22 cellular contexts compared by ENCODE assay signal in genomic region chr12:116734156-116734768, GRCh38. TPM values are rescaled to one million over a fixed set of nuclear protein-coding genes. Genes with fewer than 3 reads are reported as not detected.
DNase-seq lines count a peak whose midpoint lies in the region; ATAC-seq, FAIRE-seq and TF ChIP-seq lines count a peak whose summit lies in the region.
"Had no signal": no experiment of that assay in that cellular context is flagged by ENCODE, and none has a peak within 500 bp of the region (broad histone marks: within the 10 kb centered on the region; RNA-seq: fewer than 3 reads in every experiment).

No MANE protein-coding gene starts in this region.

- TF ChIP-seq CTCF in CD4-positive, alpha-beta T cell (IDR thresholded peaks at IDR 0.05), result no peak
- TF ChIP-seq CTCF in K562 (IDR thresholded peaks at IDR 0.05 in 2 of 3, conservative IDR thresholded peaks at IDR 0.05 in 1 of 3; ENCODE audit: insufficient read depth in 2 of 3, low read depth in 1 of 3, low read length in 3 of 3) (no peak), uterus (IDR thresholded peaks at IDR 0.05) (no peak)

- H3K79me2 ChIP-seq in K562 (ENCODE audit: control insufficient read depth, insufficient read depth, low read length), result peaks cover 16% of the 10 kb centered on the region; the same call in 2 of the 3 replicates

- H3K27me3 Mint-ChIP-seq in CD4-positive, alpha-beta T cell, result no peaks in the 10 kb centered on the region
- H3K27me3 Mint-ChIP-seq in natural killer cell treated with Interleukin-12 subunit alpha and Interleukin-12 subunit beta and Interleukin-15 and Interleukin-18, amount 100 ng/mL, for 72 hours, result no peaks in the 10 kb centered on the region
- H3K27me3 Mint-ChIP-seq: stimulated activated memory B cell treated with anti-CD40 and anti-IgM and Interleukin-4, amounts not matched to agents 10 μg/mL and 1 μg/mL and 100 μg/mL, for 72 hours had no signal

- no peak for TF ChIP-seq RAD21 in K562 (CRISPR knock-in tag; conservative IDR thresholded peaks at IDR 0.05 in 1 of 2, IDR thresholded peaks at IDR 0.05 in 1 of 2)

- WGBS in K562 (ENCODE audit: insufficient coverage, low coverage, missing lambda C conversion rate), result 94% methylated on average over 5 of the region's 5 CpGs

- no peak overlapping the region for H3K27ac ChIP-seq in CD4-positive, alpha-beta T cell (ENCODE audit: low read depth, low read length)
- H3K27ac ChIP-seq in K562 (ENCODE audit: extremely low read depth, low read depth, low read length) (no peak overlapping the region), uterus (no peak overlapping the region)
- H3K27ac ChIP-seq: brain microvascular endothelial cell, gastrocnemius medialis, KMS-11, prostate gland, suprapubic skin had no signal

- peaks cover 43% of the 10 kb centered on the region for H3K4me1 Mint-ChIP-seq in CD4-positive, alpha-beta T cell (ENCODE audit: low read depth)
- H3K4me1 Mint-ChIP-seq in natural killer cell treated with Interleukin-12 subunit alpha and Interleukin-12 subunit beta and Interleukin-15 and Interleukin-18, amount 100 ng/mL, for 72 hours (ENCODE audit: low read depth in 2 of 2), result peaks cover 34% of the 10 kb centered on the region in 2 donors

- POLR2A ChIA-PET in CD4-positive, alpha-beta T cell (lab: Charles Lee), result no interaction called here
- POLR2A ChIA-PET in K562 (lab: Yijun Ruan, JAX), result no interaction called here

- no peaks in the 10 kb centered on the region for H3K27me3 ChIP-seq in CD4-positive, alpha-beta T cell (ENCODE audit: control insufficient read depth, insufficient read depth, low read length)
- peaks cover 1 to 4% of the 10 kb centered on the region in 2 experiments; a peak in 1 of 5 replicates for H3K27me3 ChIP-seq in K562 (ENCODE audit: control insufficient read depth in 2 of 2, insufficient read depth in 2 of 2, low read length in 2 of 2)
- no peaks in the 10 kb centered on the region for H3K27me3 ChIP-seq in uterus
- H3K27me3 ChIP-seq: brain microvascular endothelial cell, gastrocnemius medialis, suprapubic skin had no signal

- peaks cover 8 to 13% of the 10 kb centered on the region in 2 experiments; a peak in 4 of 5 replicates for H3K4me1 ChIP-seq in K562 (replicated peaks in 1 of 2; ENCODE audit: control insufficient read depth in 2 of 2, insufficient read depth in 2 of 2, low read length in 2 of 2)
- peaks cover 5 to 9% of the 10 kb centered on the region in 2 donors for H3K4me1 ChIP-seq in uterus

- H3K9ac ChIP-seq in K562 (ENCODE audit: insufficient read depth in 1 of 2, low read depth in 2 of 2, low read length in 2 of 2), result no peak overlapping the region
- H3K9ac ChIP-seq: KMS-11 had no signal

- in situ Hi-C loops in K562 (cut with MboI), result no loop called here

- peak overlapping the region; percentile 75 for H3K4me3 Mint-ChIP-seq in CD4-positive, alpha-beta T cell
- H3K4me3 Mint-ChIP-seq in natural killer cell treated with Interleukin-12 subunit alpha and Interleukin-12 subunit beta and Interleukin-15 and Interleukin-18, amount 100 ng/mL, for 72 hours, result peak overlapping the region; percentile 47

- no peak for ATAC-seq in CD4-positive, alpha-beta T cell (ENCODE audit: poor library complexity)
- ATAC-seq in K562 (no peak), GM19351 (IDR thresholded peaks at IDR 0.05; ENCODE audit: unreplicated experiment) (no peak)
- no peak for ATAC-seq in natural killer cell treated with Interleukin-12 subunit alpha and Interleukin-12 subunit beta and Interleukin-15 and Interleukin-18, amount 100 ng/mL, for 72 hours
- ATAC-seq: gastrocnemius medialis; stimulated activated memory B cell treated with anti-CD40 and anti-IgM and Interleukin-4, amounts not matched to agents 10 μg/mL and 1 μg/mL and 100 μg/mL, for 72 hours had no signal

- no peaks in the 10 kb centered on the region for H3K9me3 Mint-ChIP-seq in CD4-positive, alpha-beta T cell
- no peaks in the 10 kb centered on the region for H3K9me3 Mint-ChIP-seq in natural killer cell treated with Interleukin-12 subunit alpha and Interleukin-12 subunit beta and Interleukin-15 and Interleukin-18, amount 100 ng/mL, for 72 hours
- H3K9me3 Mint-ChIP-seq: mesothelial cell of epicardium; stimulated activated memory B cell treated with anti-CD40 and anti-IgM and Interleukin-4, amounts not matched to agents 10 μg/mL and 1 μg/mL and 100 μg/mL, for 72 hours had no signal

- no peak for TF ChIP-seq EP300 in K562 (IDR thresholded peaks at IDR 0.05; ENCODE audit: low read length)

- CTCF ChIA-PET in CD4-positive, alpha-beta T cell (lab: Charles Lee), result no interaction called here
- CTCF ChIA-PET in K562 (lab: Yijun Ruan, JAX; ENCODE audit: low intra/inter-chr PET ratio), result no interaction called here

- H3K36me3 Mint-ChIP-seq in CD4-positive, alpha-beta T cell (ENCODE audit: low read depth), result peaks cover 41% of the 10 kb centered on the region
- H3K36me3 Mint-ChIP-seq in natural killer cell treated with Interleukin-12 subunit alpha and Interleukin-12 subunit beta and Interleukin-15 and Interleukin-18, amount 100 ng/mL, for 72 hours, result peaks cover 13% of the 10 kb centered on the region

- DNase-seq in CD4-positive, alpha-beta T cell, result no peak
- DNase-seq in HuH-7.5 (ENCODE audit: low spot score) (peak; percentile 48), K562 (ENCODE audit: extremely low read depth in 1 of 4, low spot score in 3 of 4) (no peak), NCI-H510A treated with DMSO at 0.1 percent for 48 hours (lab: John Stamatoyannopoulos, UW) (no peak), HPDE6-E6E7 (ENCODE audit: extremely low spot score) (no peak), uterus (no peak)
- no peak for DNase-seq in natural killer cell treated with Interleukin-12 subunit alpha and Interleukin-12 subunit beta and Interleukin-15 and Interleukin-18, amount 100 ng/mL, for 72 hours (ENCODE audit: low spot score)
- DNase-seq: activated CD4-positive, alpha-beta T cell treated with anti-CD3 and anti-CD28 coated beads, Interleukin-2, amount 50 U/mL, for 1 hour; activated effector memory CD4-positive, alpha-beta T cell treated with Interleukin-2 at 50 U/mL for 16 hours; effector CD8-positive, alpha-beta T cell; gastrocnemius medialis; NCI-H187; stimulated activated CD4-positive, alpha-beta T cell treated with anti-CD3 and anti-CD28 coated beads, Interleukin-1b, Interleukin-23, amount 100 ng/mL, for 48 hours; SW 1271 had no signal

- FAIRE-seq in K562 (lab: Jason Lieb, UNC), result no peak
- FAIRE-seq: GM12892 had no signal

- H3K4me2 ChIP-seq in K562 (ENCODE audit: insufficient read depth, low read length), result no peak overlapping the region
- H3K4me2 ChIP-seq: KMS-11 had no signal

- H2AFZ ChIP-seq in K562 (ENCODE audit: low read depth, low read length), result no peak overlapping the region

- intact Hi-C loops in CD4-positive, alpha-beta T cell (cut with DNase I, micrococcal nuclease), result loop anchor here in 1 of 2 experiments (10.0 kb wide), 1 partner anchor 1281 kb away; the partner anchor contains the start of gene RFC5
- intact Hi-C loops in K562 (cut with micrococcal nuclease) (no loop called here), uterus (cut with DNase I; ENCODE audit: low total_unique reads) (no loop called here)

- H3K36me3 ChIP-seq in K562 (ENCODE audit: control insufficient read depth, insufficient read depth, low read length) (peaks cover 18% of the 10 kb centered on the region; the same call in 2 of the 3 replicates), uterus (no peaks in the 10 kb centered on the region)
- H3K36me3 ChIP-seq: prostate gland had no signal

- TSS peak; percentile 17 for BruUV-seq in K562 (replicated peaks; lab: Mats Ljungman, UMichigan)

- H3K27ac Mint-ChIP-seq in CD4-positive, alpha-beta T cell, result peak overlapping the region; percentile 18
- no peak overlapping the region for H3K27ac Mint-ChIP-seq in natural killer cell treated with Interleukin-12 subunit alpha and Interleukin-12 subunit beta and Interleukin-15 and Interleukin-18, amount 100 ng/mL, for 72 hours
- H3K27ac Mint-ChIP-seq: mesothelial cell of epicardium; stimulated activated memory B cell treated with anti-CD40 and anti-IgM and Interleukin-4, amounts not matched to agents 10 μg/mL and 1 μg/mL and 100 μg/mL, for 72 hours had no signal

- H3K9me3 ChIP-seq in CD4-positive, alpha-beta T cell (ENCODE audit: control insufficient read depth, low read length), result no peaks in the 10 kb centered on the region
- H3K9me3 ChIP-seq in K562 (replicated peaks; ENCODE audit: control insufficient read depth, insufficient read depth, low read depth, low read length) (no peaks in the 10 kb centered on the region), uterus (no peaks in the 10 kb centered on the region)
- H3K9me3 ChIP-seq: gastrocnemius medialis, prostate gland, suprapubic skin had no signal

- peaks cover 3% of the 10 kb centered on the region for H3K9me1 ChIP-seq in K562 (ENCODE audit: control insufficient read depth, insufficient read depth, low read length)

- no peak overlapping the region for H3K4me3 ChIP-seq in K562
- no peak overlapping the region for H3K4me3 ChIP-seq in uterus
- H3K4me3 ChIP-seq: gastrocnemius medialis, prostate gland, suprapubic skin had no signal

- no peaks in the 10 kb centered on the region; the same call in 1 of the 2 replicates for H4K20me1 ChIP-seq in K562 (replicated peaks; ENCODE audit: control insufficient read depth, insufficient read depth, low read length)

- TF ChIP-seq POLR2A in K562 (conservative IDR thresholded peaks at IDR 0.05), result no peak
- no peak for TF ChIP-seq POLR2A in uterus (IDR thresholded peaks at IDR 0.05)

RNA-seq across cellular contexts. Expression of gene SPRING1, which starts 3.6 kb away (rescaled TPM):
- 1 to 10 TPM; 7.6 to 7.8 TPM for total RNA-seq in CD4-positive, alpha-beta T cell
- total RNA-seq in K562 (2011; cell fraction: chromatin; rRNA removed; ENCODE audit: low replicate concordance), result 6.1 and 6.6 TPM in 2 replicates
- 5.5 and 5.7 TPM in 2 replicates for total RNA-seq in K562 (2011; cell fraction: nucleolus; rRNA removed)
- total RNA-seq in K562 (2011; cell fraction: nucleoplasm; rRNA removed), result 6.2 and 9.8 TPM in 2 replicates
- total RNA-seq in K562 (2014; rRNA removed), result 11.9 and 15.2 TPM in 2 replicates
- 7.0 and 7.9 TPM in 2 replicates for total RNA-seq in K562 (2014; rRNA removed; fragmentation: Illumina TruSeq; extraction: Trizol)
- 8.8 and 8.9 TPM in 2 replicates for total RNA-seq in K562 (2015; rRNA removed; fragmentation: Illumina TruSeq; extraction: Trizol)
- 19.1 and 20.0 TPM in 2 replicates for total RNA-seq in K562 (2021)
- 8.0 TPM in 2 replicates for polyA plus RNA-seq in K562 (2011; rRNA removed)
- 8.2 and 11.5 TPM in 2 replicates for polyA plus RNA-seq in K562 (2011; cell fraction: cytosol; rRNA removed)
- 4.8 and 6.7 TPM in 2 replicates for polyA plus RNA-seq in K562 (2011; cell fraction: nucleus; rRNA removed)
- polyA plus RNA-seq in K562 (2012), result 9.2 and 17.4 TPM in 2 replicates
- 8.0 and 11.1 TPM in 2 replicates for polyA plus RNA-seq in K562 (2014; fragmentation: Illumina TruSeq; extraction: Trizol)
- polyA plus RNA-seq in K562 (2014; fragmentation: Nextera tagmentation; extraction: Ambion mirVana), result 1 to 10 TPM; 1.1 to 1.9 TPM
- 6.3 and 9.1 TPM in 2 replicates for polyA plus RNA-seq in K562 (2014; rRNA removed)
- polyA minus RNA-seq in K562 (2011; rRNA and poly(A)+ RNA removed), result 11.1 and 11.8 TPM in 2 replicates
- polyA minus RNA-seq in K562 (2011; cell fraction: cytosol; rRNA and poly(A)+ RNA removed), result 6.8 and 7.4 TPM in 2 replicates
- polyA minus RNA-seq in K562 (2011; cell fraction: nucleus; rRNA and poly(A)+ RNA removed), result 3.2 and 3.8 TPM in 2 replicates
- 10 to 100 TPM; 45.8 to 49.7 TPM for total RNA-seq in natural killer cell treated with Interleukin-12 subunit alpha and Interleukin-12 subunit beta and Interleukin-15 and Interleukin-18, amount 100 ng/mL, for 72 hours
- total RNA-seq in uterus, result 10 to 100 TPM; 14.3 to 26.2 (median 20.2) TPM

RNA-seq across cellular contexts. Expression of gene RNFT2, which starts 3.9 kb away (rescaled TPM):
- total RNA-seq in CD4-positive, alpha-beta T cell, result 1 to 10 TPM; 4.9 to 6.0 TPM
- total RNA-seq in K562 (2011; cell fraction: chromatin; rRNA removed; ENCODE audit: low replicate concordance), result 16.0 and 21.8 TPM in 2 replicates
- 12.7 and 13.2 TPM in 2 replicates for total RNA-seq in K562 (2011; cell fraction: nucleolus; rRNA removed)
- total RNA-seq in K562 (2011; cell fraction: nucleoplasm; rRNA removed), result 18.5 and 28.9 TPM in 2 replicates
- 7.9 and 9.8 TPM in 2 replicates for total RNA-seq in K562 (2014; rRNA removed)
- total RNA-seq in K562 (2014; rRNA removed; fragmentation: Illumina TruSeq; extraction: Trizol), result 9.5 and 10.5 TPM in 2 replicates
- total RNA-seq in K562 (2015; rRNA removed; fragmentation: Illumina TruSeq; extraction: Trizol), result 11.3 and 12.0 TPM in 2 replicates
- 23.5 and 26.3 TPM in 2 replicates for total RNA-seq in K562 (2021)
- 8.5 and 14.1 TPM in 2 replicates for polyA plus RNA-seq in K562 (2011; rRNA removed)
- 10.0 and 12.1 TPM in 2 replicates for polyA plus RNA-seq in K562 (2011; cell fraction: cytosol; rRNA removed)
- 7.1 and 7.3 TPM in 2 replicates for polyA plus RNA-seq in K562 (2011; cell fraction: nucleus; rRNA removed)
- polyA plus RNA-seq in K562 (2012), result 8.7 and 9.8 TPM in 2 replicates
- 3.5 and 3.6 TPM in 2 replicates for polyA plus RNA-seq in K562 (2014; fragmentation: Illumina TruSeq; extraction: Trizol)
- polyA plus RNA-seq in K562 (2014; fragmentation: Nextera tagmentation; extraction: Ambion mirVana), result 10 to 100 TPM in 1 of 2 experiments, 1 to 10 TPM in 1; 7.1 to 17.3 TPM
- 10.0 and 11.9 TPM in 2 replicates for polyA plus RNA-seq in K562 (2014; rRNA removed)
- 21.2 TPM in 2 replicates for polyA minus RNA-seq in K562 (2011; rRNA and poly(A)+ RNA removed)
- 14.4 and 15.7 TPM in 2 replicates for polyA minus RNA-seq in K562 (2011; cell fraction: cytosol; rRNA and poly(A)+ RNA removed)
- 1.8 and 3.7 TPM in 2 replicates for polyA minus RNA-seq in K562 (2011; cell fraction: nucleus; rRNA and poly(A)+ RNA removed)
- 10 to 100 TPM; 17.2 to 18.3 TPM for total RNA-seq in natural killer cell treated with Interleukin-12 subunit alpha and Interleukin-12 subunit beta and Interleukin-15 and Interleukin-18, amount 100 ng/mL, for 72 hours
- 1 to 10 TPM in 2 of 4 donors, not detected in 2; 1.4 to 4.7 TPM for total RNA-seq in uterus
